ENCODE assay signal across 17 cellular contexts in the genomic region with DNA sequence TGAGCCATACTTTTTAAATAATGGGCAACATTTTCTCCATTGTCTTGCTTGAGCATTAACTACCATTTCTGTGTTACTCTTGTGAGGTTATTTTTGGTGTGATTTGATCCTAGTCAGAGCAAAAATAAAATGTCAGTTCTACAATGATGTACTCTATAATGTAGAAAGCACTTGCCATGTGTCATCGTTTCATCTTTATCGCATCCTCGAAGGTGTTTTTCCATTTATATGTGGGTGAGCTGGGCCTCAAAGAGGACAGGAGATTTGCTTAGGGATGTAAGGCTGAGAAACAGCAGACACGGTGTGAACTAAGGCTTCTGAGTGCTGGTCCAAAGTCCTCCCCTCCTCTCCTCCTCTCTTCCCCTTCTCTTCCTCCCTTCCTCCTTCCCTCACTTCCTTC.
DNase-seq lines count a peak whose midpoint lies in the region; ATAC-seq and TF ChIP-seq lines count a peak whose summit lies in the region.
"Had no signal": no experiment of that assay in that cellular context is flagged by ENCODE, and none has a peak within 500 bp of the region (broad histone marks: within the 10 kb centered on the region; RNA-seq: fewer than 3 reads in every experiment).

No MANE protein-coding gene starts in this region.

- H3K79me2 ChIP-seq in MM.1S (ENCODE audit: low read length) = no peaks in the 10 kb centered on the region

- POLR2A ChIA-PET in activated CD8-positive, alpha-beta T cell treated with anti-CD3 and anti-CD28 coated beads for 36 hours (lab: Charles Lee) = interaction anchor here (1.3 kb wide), 1 partner anchor 13 kb away, joined by 4 read pairs; no protein-coding TSS in a partner anchor
- POLR2A ChIA-PET in activated CD8-positive, alpha-beta T cell treated with anti-CD3 and anti-CD28 coated beads, Interleukin-2, amount 10 ng/mL, durations not matched to agents 7 days and 5 days (lab: Charles Lee) = no interaction called here

- H3F3A ChIP-seq in MM.1S (ENCODE audit: insufficient read depth, low read length) = no peaks in the 10 kb centered on the region

- no peaks in the 10 kb centered on the region for H4K20me1 ChIP-seq in MM.1S (ENCODE audit: insufficient read depth, low read length)

- H3K27me3 Mint-ChIP-seq in activated CD8-positive, alpha-beta T cell treated with anti-CD3 and anti-CD28 coated beads for 36 hours = no peaks in the 10 kb centered on the region
- H3K27me3 Mint-ChIP-seq in activated CD8-positive, alpha-beta T cell treated with anti-CD3 and anti-CD28 coated beads, Interleukin-2, amount 10 ng/mL, durations not matched to agents 7 days and 5 days (ENCODE audit: low read depth) = no peaks in the 10 kb centered on the region
- H3K27me3 Mint-ChIP-seq in CD4-positive, CD25-positive, alpha-beta regulatory T cell = no peaks in the 10 kb centered on the region
- H3K27me3 Mint-ChIP-seq in activated T-helper 2 cell treated with anti-CD3 and anti-CD28 coated beads, Interferon-gamma antibody, Interleukin-2, Interleukin-4, amounts not matched to agents 10 μg/mL and 5 μg/mL and 100 μg/mL, durations not matched to agents 14 hours and 24 hours and 36 hours (ENCODE audit: low read depth) = no peaks in the 10 kb centered on the region
- H3K27me3 Mint-ChIP-seq: B cell had no signal

- H3K9me3 Mint-ChIP-seq in activated CD8-positive, alpha-beta T cell treated with anti-CD3 and anti-CD28 coated beads for 36 hours = no peaks in the 10 kb centered on the region
- H3K9me3 Mint-ChIP-seq in activated CD8-positive, alpha-beta T cell treated with anti-CD3 and anti-CD28 coated beads, Interleukin-2, amount 10 ng/mL, durations not matched to agents 7 days and 5 days (ENCODE audit: insufficient read depth) = no peaks in the 10 kb centered on the region
- no peaks in the 10 kb centered on the region for H3K9me3 Mint-ChIP-seq in CD4-positive, CD25-positive, alpha-beta regulatory T cell
- no peaks in the 10 kb centered on the region for H3K9me3 Mint-ChIP-seq in activated T-helper 2 cell treated with anti-CD3 and anti-CD28 coated beads, Interferon-gamma antibody, Interleukin-2, Interleukin-4, amounts not matched to agents 10 μg/mL and 5 μg/mL and 100 μg/mL, durations not matched to agents 14 hours and 24 hours and 36 hours
- H3K9me3 Mint-ChIP-seq: GM23338 had no signal

- peaks cover 5% of the 10 kb centered on the region for H3K36me3 Mint-ChIP-seq in activated CD8-positive, alpha-beta T cell treated with anti-CD3 and anti-CD28 coated beads for 36 hours (ENCODE audit: low read depth)
- peaks cover 6% of the 10 kb centered on the region for H3K36me3 Mint-ChIP-seq in activated CD8-positive, alpha-beta T cell treated with anti-CD3 and anti-CD28 coated beads, Interleukin-2, amount 10 ng/mL, durations not matched to agents 7 days and 5 days (ENCODE audit: low read depth)
- H3K36me3 Mint-ChIP-seq in CD4-positive, CD25-positive, alpha-beta regulatory T cell = peaks cover 14% of the 10 kb centered on the region
- H3K36me3 Mint-ChIP-seq in activated T-helper 2 cell treated with anti-CD3 and anti-CD28 coated beads, Interferon-gamma antibody, Interleukin-2, Interleukin-4, amounts not matched to agents 10 μg/mL and 5 μg/mL and 100 μg/mL, durations not matched to agents 14 hours and 24 hours and 36 hours (ENCODE audit: low read depth) = no peaks in the 10 kb centered on the region

- no peak overlapping the region for H3K4me2 ChIP-seq in MM.1S (ENCODE audit: low read depth, low read length)
- H3K4me2 ChIP-seq: GM23338 had no signal

- H3K27ac ChIP-seq in CD4-positive, CD25-positive, alpha-beta regulatory T cell (ENCODE audit: insufficient read depth, low read length, poor library complexity, severe bottlenecking) = no peak overlapping the region
- no peak overlapping the region for H3K27ac ChIP-seq in MM.1S (ENCODE audit: low read length)
- H3K27ac ChIP-seq: HL-60 had no signal

- no peaks in the 10 kb centered on the region for H3K9me3 ChIP-seq in CD4-positive, CD25-positive, alpha-beta regulatory T cell (ENCODE audit: control insufficient read depth in 2 of 2, low read length in 2 of 2)
- H3K9me3 ChIP-seq in MM.1S (replicated peaks; ENCODE audit: insufficient read depth, low read length) = no peaks in the 10 kb centered on the region
- H3K9me3 ChIP-seq: BLaER1 treated with 17β-estradiol and CSF1 and Interleukin-3, amounts not matched to agents 10 nM and 100 nM had no signal

- H3K4me3 ChIP-seq in CD4-positive, CD25-positive, alpha-beta regulatory T cell (ENCODE audit: low read depth, low read length) = no peak overlapping the region
- H3K4me3 ChIP-seq in MM.1S (ENCODE audit: low read length) = no peak overlapping the region
- H3K4me3 ChIP-seq: BLaER1 treated with 17β-estradiol and CSF1 and Interleukin-3, amounts not matched to agents 10 nM and 100 nM; GM23338 had no signal

- CTCF ChIA-PET in activated CD8-positive, alpha-beta T cell treated with anti-CD3 and anti-CD28 coated beads for 36 hours (lab: Charles Lee) = interaction anchor here (0.8 to 1.9 kb wide), 3 partner anchors 11 to 310 kb away, joined by 3 to 10 read pairs (median 3); no protein-coding TSS in a partner anchor
- CTCF ChIA-PET in activated CD8-positive, alpha-beta T cell treated with anti-CD3 and anti-CD28 coated beads, Interleukin-2, amount 10 ng/mL, durations not matched to agents 7 days and 5 days (lab: Charles Lee) = interaction anchor here (2.8 kb wide), 1 partner anchor 310 kb away, joined by 11 read pairs; no protein-coding TSS in a partner anchor

- H3K9ac ChIP-seq in MM.1S (ENCODE audit: low read length) = no peak overlapping the region
- H3K9ac ChIP-seq: BLaER1 treated with 17β-estradiol and CSF1 and Interleukin-3, amounts not matched to agents 10 nM and 100 nM had no signal

- intact Hi-C loops in activated CD8-positive, alpha-beta T cell treated with anti-CD3 and anti-CD28 coated beads for 36 hours (cut with micrococcal nuclease) = no loop called here
- intact Hi-C loops in activated T-helper 2 cell treated with anti-CD3 and anti-CD28 coated beads, Interferon-gamma antibody, Interleukin-2, Interleukin-4, amounts not matched to agents 10 μg/mL and 5 μg/mL and 100 μg/mL, durations not matched to agents 14 hours and 24 hours and 36 hours (cut with micrococcal nuclease) = no loop called here

- H3K9me2 ChIP-seq in MM.1S (replicated peaks; ENCODE audit: insufficient read depth, low read length) = no peaks in the 10 kb centered on the region

- peak overlapping the region; percentile 22 for H3K27ac Mint-ChIP-seq in activated CD8-positive, alpha-beta T cell treated with anti-CD3 and anti-CD28 coated beads for 36 hours
- H3K27ac Mint-ChIP-seq in activated CD8-positive, alpha-beta T cell treated with anti-CD3 and anti-CD28 coated beads, Interleukin-2, amount 10 ng/mL, durations not matched to agents 7 days and 5 days = no peak overlapping the region
- H3K27ac Mint-ChIP-seq in CD4-positive, CD25-positive, alpha-beta regulatory T cell = peak overlapping the region; percentile 38 to 68 (median 42)
- H3K27ac Mint-ChIP-seq in activated T-helper 2 cell treated with anti-CD3 and anti-CD28 coated beads, Interferon-gamma antibody, Interleukin-2, Interleukin-4, amounts not matched to agents 10 μg/mL and 5 μg/mL and 100 μg/mL, durations not matched to agents 14 hours and 24 hours and 36 hours = peak overlapping the region; percentile 5
- H3K27ac Mint-ChIP-seq: B cell, GM23338 had no signal

- peaks cover 19% of the 10 kb centered on the region for H3K4me1 Mint-ChIP-seq in activated CD8-positive, alpha-beta T cell treated with anti-CD3 and anti-CD28 coated beads for 36 hours (ENCODE audit: low read depth)
- peaks cover 4% of the 10 kb centered on the region for H3K4me1 Mint-ChIP-seq in activated CD8-positive, alpha-beta T cell treated with anti-CD3 and anti-CD28 coated beads, Interleukin-2, amount 10 ng/mL, durations not matched to agents 7 days and 5 days (ENCODE audit: low read depth)
- H3K4me1 Mint-ChIP-seq in CD4-positive, CD25-positive, alpha-beta regulatory T cell = peaks cover 13 to 72% (median 41%) of the 10 kb centered on the region in 4 donors
- H3K4me1 Mint-ChIP-seq in activated T-helper 2 cell treated with anti-CD3 and anti-CD28 coated beads, Interferon-gamma antibody, Interleukin-2, Interleukin-4, amounts not matched to agents 10 μg/mL and 5 μg/mL and 100 μg/mL, durations not matched to agents 14 hours and 24 hours and 36 hours (ENCODE audit: low read depth) = peaks cover 3% of the 10 kb centered on the region
- H3K4me1 Mint-ChIP-seq: GM23338 had no signal

- no peak for TF ChIP-seq CTCF in activated CD8-positive, alpha-beta T cell treated with anti-CD3 and anti-CD28 coated beads for 36 hours (IDR thresholded peaks at IDR 0.05)
- no peak for TF ChIP-seq CTCF in MM.1S (IDR thresholded peaks at IDR 0.05; ENCODE audit: low read length)

- DNase-seq in activated CD8-positive, alpha-beta T cell treated with anti-CD3 and anti-CD28 coated beads for 36 hours = no peak
- DNase-seq in activated CD8-positive, alpha-beta T cell treated with anti-CD3 and anti-CD28 coated beads, Interleukin-2, amount 10 ng/mL, durations not matched to agents 7 days and 5 days = no peak
- no peak for DNase-seq in CD4-positive, CD25-positive, alpha-beta regulatory T cell
- DNase-seq in activated T-helper 2 cell treated with anti-CD3 and anti-CD28 coated beads, Interferon-gamma antibody, Interleukin-2, Interleukin-4, amounts not matched to agents 10 μg/mL and 5 μg/mL and 100 μg/mL, durations not matched to agents 14 hours and 24 hours and 36 hours (ENCODE audit: low spot score) = no peak
- DNase-seq in mesenteric fat pad (ENCODE audit: low spot score) = peak; percentile 16
- DNase-seq in MM.1S = no peak
- DNase-seq in NAMALWA (ENCODE audit: low spot score) = no peak
- DNase-seq: DMS153, DMS79, GDM1, HCEC 1CT, IMR-90 had no signal

- H3K4me3 Mint-ChIP-seq in activated CD8-positive, alpha-beta T cell treated with anti-CD3 and anti-CD28 coated beads for 36 hours = no peak overlapping the region
- H3K4me3 Mint-ChIP-seq in activated CD8-positive, alpha-beta T cell treated with anti-CD3 and anti-CD28 coated beads, Interleukin-2, amount 10 ng/mL, durations not matched to agents 7 days and 5 days = no peak overlapping the region
- H3K4me3 Mint-ChIP-seq in CD4-positive, CD25-positive, alpha-beta regulatory T cell = no peak overlapping the region
- no peak overlapping the region for H3K4me3 Mint-ChIP-seq in activated T-helper 2 cell treated with anti-CD3 and anti-CD28 coated beads, Interferon-gamma antibody, Interleukin-2, Interleukin-4, amounts not matched to agents 10 μg/mL and 5 μg/mL and 100 μg/mL, durations not matched to agents 14 hours and 24 hours and 36 hours (ENCODE audit: low read depth)
- H3K4me3 Mint-ChIP-seq: B cell, GM23338 had no signal

- H3K27me3 ChIP-seq in CD4-positive, CD25-positive, alpha-beta regulatory T cell (ENCODE audit: control insufficient read depth, insufficient read depth, low read length) = no peaks in the 10 kb centered on the region
- no peaks in the 10 kb centered on the region for H3K27me3 ChIP-seq in MM.1S (replicated peaks; ENCODE audit: insufficient read depth, low read length)
- H3K27me3 ChIP-seq: BLaER1 treated with 17β-estradiol and CSF1 and Interleukin-3, amounts not matched to agents 10 nM and 100 nM had no signal

- peaks cover 32% of the 10 kb centered on the region for H3K36me3 ChIP-seq in CD4-positive, CD25-positive, alpha-beta regulatory T cell (ENCODE audit: control insufficient read depth, insufficient read depth, low read length)
- no peaks in the 10 kb centered on the region for H3K36me3 ChIP-seq in MM.1S (replicated peaks; ENCODE audit: insufficient read depth, low read length)

- H3K4me1 ChIP-seq in CD4-positive, CD25-positive, alpha-beta regulatory T cell (ENCODE audit: control insufficient read depth, insufficient read depth, low read length, poor library complexity, severe bottlenecking) = peaks cover 3% of the 10 kb centered on the region
- no peaks in the 10 kb centered on the region for H3K4me1 ChIP-seq in MM.1S (ENCODE audit: low read length)

- ATAC-seq in activated CD8-positive, alpha-beta T cell treated with anti-CD3 and anti-CD28 coated beads for 36 hours = peak; percentile 60
- no peak for ATAC-seq in activated CD8-positive, alpha-beta T cell treated with anti-CD3 and anti-CD28 coated beads, Interleukin-2, amount 10 ng/mL, durations not matched to agents 7 days and 5 days
- ATAC-seq in CD4-positive, CD25-positive, alpha-beta regulatory T cell (ENCODE audit: low read depth in 2 of 2) = no peak
- no peak for ATAC-seq in HG03354 (IDR thresholded peaks at IDR 0.05; ENCODE audit: poor library complexity, severe bottlenecking, unreplicated experiment)
- ATAC-seq: GM23338 had no signal

- no peak overlapping the region for H2AFZ ChIP-seq in MM.1S (ENCODE audit: low read length)
- H2AFZ ChIP-seq: GM23338 had no signal
